8 cellular contexts compared by ENCODE assay signal in the genomic region with DNA sequence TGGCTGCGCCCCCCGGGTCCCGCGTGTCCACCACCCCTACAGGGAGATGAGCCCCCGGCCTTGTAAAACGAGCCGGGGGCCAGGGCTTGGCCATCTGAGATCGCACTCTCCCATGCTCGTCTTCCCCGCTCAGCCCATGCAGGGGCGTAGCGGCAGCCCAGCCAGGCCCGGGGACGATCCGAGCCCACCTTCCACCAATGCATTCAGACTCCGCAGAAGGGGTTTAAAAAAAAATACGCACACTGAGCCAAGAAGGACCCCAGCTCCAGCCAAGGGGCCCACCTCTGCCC. TPM values are rescaled to one million over a fixed set of nuclear protein-coding genes. Genes with fewer than 3 reads are reported as not detected.
DNase-seq lines count a peak whose midpoint lies in the region; ATAC-seq and TF ChIP-seq lines count a peak whose summit lies in the region.

No MANE protein-coding gene starts in this region.

- H3K4me2 ChIP-seq in mesendoderm (ENCODE audit: low read length): peak overlapping the region; percentile 71

- peak overlapping the region; percentile 7 for H3K23ac ChIP-seq in mesendoderm (ENCODE audit: low read length)

- H3K79me2 ChIP-seq in mesendoderm (ENCODE audit: control insufficient read depth, insufficient read depth, low read length): no peaks in the 10 kb centered on the region

- ATAC-seq in GM19043 (IDR thresholded peaks at IDR 0.05; ENCODE audit: low read depth, unreplicated experiment) (peak; percentile 15), HG03175 (IDR thresholded peaks at IDR 0.05; ENCODE audit: unreplicated experiment) (peak; percentile 19)

- H3K18ac ChIP-seq in mesendoderm (ENCODE audit: low read length): peak overlapping the region; percentile 91

- DNase-seq in Ammon's horn (ENCODE audit: low spot score): peak; percentile 66
- DNase-seq in ecto neural progenitor cell (ENCODE audit: low spot score): peak; percentile 82
- no peak for DNase-seq in mesendoderm
- DNase-seq in AG08395 (ENCODE audit: low spot score): no peak

- peaks cover 2% of the 10 kb centered on the region for H3K79me1 ChIP-seq in mesendoderm (ENCODE audit: low read length)

- H3K9ac ChIP-seq in mesendoderm (ENCODE audit: low read length): peak overlapping the region; percentile 89

- no peaks in the 10 kb centered on the region for H3K36me3 ChIP-seq in mesendoderm (ENCODE audit: control insufficient read depth, insufficient read depth, low read length)

- H3K4ac ChIP-seq in mesendoderm (ENCODE audit: low read depth, low read length): peak overlapping the region; percentile 86

- no peak for TF ChIP-seq CTCF in WI38 (IDR thresholded peaks at IDR 0.05; ENCODE audit: low read depth, low read length)

- no CpG with 5 or more reads among the region's 17 CpGs for WGBS in mesendoderm (ENCODE audit: extremely low coverage, insufficient coverage, low lambda C conversion rate)

- H3K27me3 ChIP-seq in mesendoderm (ENCODE audit: insufficient read depth, low read length, poor library complexity): no peaks in the 10 kb centered on the region

- H2BK120ac ChIP-seq in mesendoderm (ENCODE audit: low read depth, low read length): peak overlapping the region; percentile 4

- no peak overlapping the region for H2AK5ac ChIP-seq in mesendoderm (ENCODE audit: low read length)

- H4K8ac ChIP-seq in mesendoderm (ENCODE audit: low read depth, low read length): no peak overlapping the region

- peak overlapping the region; percentile 94 for H3K27ac ChIP-seq in mesendoderm (ENCODE audit: low read depth, low read length)
- peak overlapping the region; percentile 97 for H3K27ac ChIP-seq in temporal lobe (ENCODE audit: low read depth, low read length)

- H3K4me3 ChIP-seq in WI38 (ENCODE audit: low read depth, low read length): peak overlapping the region; percentile 84
- H3K4me3 ChIP-seq in mesendoderm (ENCODE audit: low read length): peak overlapping the region; percentile 68

- no peaks in the 10 kb centered on the region for H3K4me1 ChIP-seq in mesendoderm (ENCODE audit: control insufficient read depth, low read depth, low read length)

- no peak overlapping the region for H4K5ac ChIP-seq in mesendoderm (ENCODE audit: low read length)

- H2BK15ac ChIP-seq in mesendoderm (replicated peaks; ENCODE audit: low read depth): no peak overlapping the region

- H2BK5ac ChIP-seq in mesendoderm (ENCODE audit: low read length): peak overlapping the region; percentile 82

- peak overlapping the region; percentile 98 for H3K56ac ChIP-seq in mesendoderm (ENCODE audit: low read length)

RNA-seq across cellular contexts. Expression of a gene that starts 0.3 kb away (rescaled TPM):
- 9.4 TPM for polyA plus RNA-seq in mesendoderm (2013, experiment 1 of 2)
- polyA plus RNA-seq in mesendoderm (2013, experiment 2 of 2): 9.3 TPM
- 93.4 TPM for total RNA-seq in temporal lobe

Comparison
In these comparisons a context has a peak if more than half of its experiments do, and no peak if none do; other contexts are left out.
1. DNase-seq: peak in Ammon's horn (single experiment) and ecto neural progenitor cell (single experiment); none in mesendoderm (single experiment) and AG08395 (single experiment).